ENCODE assay signal across 1 cellular context in the genomic region with DNA sequence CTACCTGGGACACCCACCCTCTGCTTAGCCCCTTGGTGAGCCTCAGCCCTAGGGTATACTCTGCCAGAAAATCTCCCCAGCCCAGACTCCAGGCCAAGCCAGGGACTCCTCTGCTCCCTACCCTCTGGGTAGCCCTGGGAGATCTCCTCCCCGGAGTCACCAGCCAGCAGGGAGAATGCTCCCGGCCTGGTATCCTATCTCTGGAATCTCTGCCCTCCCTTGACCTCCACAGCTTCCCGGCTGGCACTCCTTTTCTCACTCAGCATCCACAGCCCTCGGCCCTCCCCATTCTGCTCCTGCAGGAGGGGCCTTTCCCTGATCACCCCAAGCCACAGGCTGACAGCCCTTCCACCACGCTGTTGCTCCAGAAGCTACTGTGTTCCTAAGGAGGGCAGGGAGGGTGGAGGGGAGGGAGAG.
TF ChIP-seq lines count a peak whose summit lies in the region.

No MANE protein-coding gene starts in this region.

TF ChIP-seq in HEK293, 187 proteins besides CTCF, POLR2A, EP300 and RAD21 (continued from another document):
- TF ChIP-seq, protein P1, sequence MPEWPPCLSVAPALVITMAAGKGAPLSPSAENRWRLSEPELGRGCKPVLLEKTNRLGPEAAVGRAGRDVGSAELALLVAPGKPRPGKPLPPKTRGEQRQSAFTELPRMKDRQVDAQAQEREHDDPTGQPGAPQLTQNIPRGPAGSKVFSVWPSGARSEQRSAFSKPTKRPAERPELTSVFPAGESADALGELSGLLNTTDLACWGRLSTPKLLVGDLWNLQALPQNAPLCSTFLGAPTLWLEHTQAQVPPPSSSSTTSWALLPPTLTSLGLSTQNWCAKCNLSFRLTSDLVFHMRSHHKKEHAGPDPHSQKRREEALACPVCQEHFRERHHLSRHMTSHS (tag by site-specific recombination; IDR thresholded peaks at IDR 0.05), result no peak
- no peak for TF ChIP-seq ZFP3 (tag by site-specific recombination; IDR thresholded peaks at IDR 0.05; ENCODE audit: low read depth)
- TF ChIP-seq ZNF585B (tag by site-specific recombination; IDR thresholded peaks at IDR 0.05), result no peak
- TF ChIP-seq, protein P2, sequence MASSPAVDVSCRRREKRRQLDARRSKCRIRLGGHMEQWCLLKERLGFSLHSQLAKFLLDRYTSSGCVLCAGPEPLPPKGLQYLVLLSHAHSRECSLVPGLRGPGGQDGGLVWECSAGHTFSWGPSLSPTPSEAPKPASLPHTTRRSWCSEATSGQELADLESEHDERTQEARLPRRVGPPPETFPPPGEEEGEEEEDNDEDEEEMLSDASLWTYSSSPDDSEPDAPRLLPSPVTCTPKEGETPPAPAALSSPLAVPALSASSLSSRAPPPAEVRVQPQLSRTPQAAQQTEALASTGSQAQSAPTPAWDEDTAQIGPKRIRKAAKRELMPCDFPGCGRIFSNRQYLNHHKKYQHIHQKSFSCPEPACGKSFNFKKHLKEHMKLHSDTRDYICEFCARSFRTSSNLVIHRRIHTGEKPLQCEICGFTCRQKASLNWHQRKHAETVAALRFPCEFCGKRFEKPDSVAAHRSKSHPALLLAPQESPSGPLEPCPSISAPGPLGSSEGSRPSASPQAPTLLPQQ (tag by site-specific recombination; IDR thresholded peaks at IDR 0.05), result no peak
- TF ChIP-seq ZNF621 (tag by site-specific recombination; IDR thresholded peaks at IDR 0.05), result no peak
- no peak for TF ChIP-seq GFI1B (tag by site-specific recombination; IDR thresholded peaks at IDR 0.05)
- TF ChIP-seq ZNF555 (tag by site-specific recombination; conservative IDR thresholded peaks at IDR 0.05), result no peak
- peak; percentile 96 for TF ChIP-seq GLIS1 (tag by site-specific recombination; IDR thresholded peaks at IDR 0.05)
- no peak for TF ChIP-seq ZNF561 (tag by site-specific recombination; IDR thresholded peaks at IDR 0.05; ENCODE audit: borderline replicate concordance)
- TF ChIP-seq WT1 (tag by site-specific recombination; IDR thresholded peaks at IDR 0.05), result 0 out of 2 replicates have a peak, but pooled peaks have one; percentile 9
- no peak for TF ChIP-seq KLF10 (tag by site-specific recombination; IDR thresholded peaks at IDR 0.05)
- TF ChIP-seq, protein P3, sequence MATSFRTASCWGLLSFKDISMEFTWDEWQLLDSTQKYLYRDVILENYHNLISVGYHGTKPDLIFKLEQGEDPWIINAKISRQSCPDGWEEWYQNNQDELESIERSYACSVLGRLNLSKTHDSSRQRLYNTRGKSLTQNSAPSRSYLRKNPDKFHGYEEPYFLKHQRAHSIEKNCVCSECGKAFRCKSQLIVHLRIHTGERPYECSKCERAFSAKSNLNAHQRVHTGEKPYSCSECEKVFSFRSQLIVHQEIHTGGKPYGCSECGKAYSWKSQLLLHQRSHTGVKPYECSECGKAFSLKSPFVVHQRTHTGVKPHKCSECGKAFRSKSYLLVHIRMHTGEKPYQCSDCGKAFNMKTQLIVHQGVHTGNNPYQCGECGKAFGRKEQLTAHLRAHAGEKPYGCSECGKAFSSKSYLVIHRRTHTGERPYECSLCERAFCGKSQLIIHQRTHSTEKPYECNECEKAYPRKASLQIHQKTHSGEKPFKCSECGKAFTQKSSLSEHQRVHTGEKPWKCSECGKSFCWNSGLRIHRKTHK (tag by site-specific recombination; IDR thresholded peaks at IDR 0.05), result no peak
- no peak for TF ChIP-seq EGR2 (tag by site-specific recombination; IDR thresholded peaks at IDR 0.05; ENCODE audit: low read depth)
- TF ChIP-seq, protein P4, sequence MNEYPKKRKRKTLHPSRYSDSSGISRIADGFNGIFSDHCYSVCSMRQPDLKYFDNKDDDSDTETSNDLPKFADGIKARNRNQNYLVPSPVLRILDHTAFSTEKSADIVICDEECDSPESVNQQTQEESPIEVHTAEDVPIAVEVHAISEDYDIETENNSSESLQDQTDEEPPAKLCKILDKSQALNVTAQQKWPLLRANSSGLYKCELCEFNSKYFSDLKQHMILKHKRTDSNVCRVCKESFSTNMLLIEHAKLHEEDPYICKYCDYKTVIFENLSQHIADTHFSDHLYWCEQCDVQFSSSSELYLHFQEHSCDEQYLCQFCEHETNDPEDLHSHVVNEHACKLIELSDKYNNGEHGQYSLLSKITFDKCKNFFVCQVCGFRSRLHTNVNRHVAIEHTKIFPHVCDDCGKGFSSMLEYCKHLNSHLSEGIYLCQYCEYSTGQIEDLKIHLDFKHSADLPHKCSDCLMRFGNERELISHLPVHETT (tag by site-specific recombination; IDR thresholded peaks at IDR 0.05), result no peak
- TF ChIP-seq ZNF146 (tag by site-specific recombination; IDR thresholded peaks at IDR 0.05), result no peak
- TF ChIP-seq, protein P5, sequence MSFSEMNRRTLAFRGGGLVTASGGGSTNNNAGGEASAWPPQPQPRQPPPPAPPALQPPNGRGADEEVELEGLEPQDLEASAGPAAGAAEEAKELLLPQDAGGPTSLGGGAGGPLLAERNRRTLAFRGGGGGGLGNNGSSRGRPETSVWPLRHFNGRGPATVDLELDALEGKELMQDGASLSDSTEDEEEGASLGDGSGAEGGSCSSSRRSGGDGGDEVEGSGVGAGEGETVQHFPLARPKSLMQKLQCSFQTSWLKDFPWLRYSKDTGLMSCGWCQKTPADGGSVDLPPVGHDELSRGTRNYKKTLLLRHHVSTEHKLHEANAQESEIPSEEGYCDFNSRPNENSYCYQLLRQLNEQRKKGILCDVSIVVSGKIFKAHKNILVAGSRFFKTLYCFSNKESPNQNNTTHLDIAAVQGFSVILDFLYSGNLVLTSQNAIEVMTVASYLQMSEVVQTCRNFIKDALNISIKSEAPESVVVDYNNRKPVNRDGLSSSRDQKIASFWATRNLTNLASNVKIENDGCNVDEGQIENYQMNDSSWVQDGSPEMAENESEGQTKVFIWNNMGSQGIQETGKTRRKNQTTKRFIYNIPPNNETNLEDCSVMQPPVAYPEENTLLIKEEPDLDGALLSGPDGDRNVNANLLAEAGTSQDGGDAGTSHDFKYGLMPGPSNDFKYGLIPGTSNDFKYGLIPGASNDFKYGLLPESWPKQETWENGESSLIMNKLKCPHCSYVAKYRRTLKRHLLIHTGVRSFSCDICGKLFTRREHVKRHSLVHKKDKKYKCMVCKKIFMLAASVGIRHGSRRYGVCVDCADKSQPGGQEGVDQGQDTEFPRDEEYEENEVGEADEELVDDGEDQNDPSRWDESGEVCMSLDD (tag by site-specific recombination; IDR thresholded peaks at IDR 0.05), result no peak
- no peak for TF ChIP-seq ZNF335 (tag by site-specific recombination; conservative IDR thresholded peaks at IDR 0.05)
TF ChIP-seq in HEK293: peak in this region for 5.
